25 cellular contexts compared by ENCODE assay signal in genomic region chr17:74006366-74006765, GRCh38.
"Had no signal": no experiment of that assay in that cellular context is flagged by ENCODE, and none has a peak within 500 bp of the region (broad histone marks: within the 10 kb centered on the region; RNA-seq: fewer than 3 reads in every experiment).

No MANE protein-coding gene starts in this region.

- ATAC-seq: heart right ventricle; left cardiac atrium; left lung; mucosa of descending colon; natural killer cell treated with Interleukin-12 subunit alpha and Interleukin-12 subunit beta and Interleukin-15 and Interleukin-18, amount 100 ng/mL, for 72 hours; psoas muscle; right cardiac atrium; stimulated activated effector memory CD8-positive, alpha-beta T cell treated with anti-CD3 and anti-CD28 coated beads, Interleukin-12 subunit alpha, Interleukin-12 subunit beta, amount 100 ng/mL, for 72 hours had no signal

- H3K9me3 ChIP-seq: esophagus muscularis mucosa, heart right ventricle, left lung, mucosa of descending colon, psoas muscle, sigmoid colon, stomach, thyroid gland, vagina had no signal

- H3K4me3 ChIP-seq: esophagus muscularis mucosa, heart right ventricle, left lung, mucosa of descending colon, psoas muscle, sigmoid colon, stomach, thyroid gland, vagina had no signal

- H3K4me1 ChIP-seq: esophagus muscularis mucosa, heart right ventricle, psoas muscle, sigmoid colon, stomach, thyroid gland, vagina had no signal

- H3K27ac ChIP-seq: esophagus muscularis mucosa, heart right ventricle, left lung, psoas muscle, sigmoid colon, stomach, thyroid gland, vagina had no signal

- H3K36me3 ChIP-seq: esophagus muscularis mucosa, heart right ventricle, left lung, sigmoid colon, stomach, thyroid gland, vagina had no signal

- DNase-seq: dermis blood vessel endothelial cell; effector memory CD4-positive, alpha-beta T cell; foreskin melanocyte; glutamatergic neuron; heart right ventricle; hippocampal formation; left cardiac atrium; left lung; mesenchymal stem cell; mucosa of descending colon; naive B cell; nucleus accumbens; right cardiac atrium; sigmoid colon; stimulated activated CD4-positive, alpha-beta T cell treated with anti-CD3 and anti-CD28 coated beads, Interleukin-2, amount 100 ng/mL, for 24 hours; stimulated activated CD4-positive, alpha-beta T cell treated with anti-CD3 and anti-CD28 coated beads, Interleukin-4, amount 100 ng/mL, for 24 hours; stimulated activated naive CD4-positive, alpha-beta T cell treated with Interleukin-2 at 50 U/mL for 16 hours; stomach; thyroid gland; trophoblast cell had no signal

- H3K27me3 ChIP-seq: vagina had no signal
